ENCODE assay signal across 23 cellular contexts in the genomic region with DNA sequence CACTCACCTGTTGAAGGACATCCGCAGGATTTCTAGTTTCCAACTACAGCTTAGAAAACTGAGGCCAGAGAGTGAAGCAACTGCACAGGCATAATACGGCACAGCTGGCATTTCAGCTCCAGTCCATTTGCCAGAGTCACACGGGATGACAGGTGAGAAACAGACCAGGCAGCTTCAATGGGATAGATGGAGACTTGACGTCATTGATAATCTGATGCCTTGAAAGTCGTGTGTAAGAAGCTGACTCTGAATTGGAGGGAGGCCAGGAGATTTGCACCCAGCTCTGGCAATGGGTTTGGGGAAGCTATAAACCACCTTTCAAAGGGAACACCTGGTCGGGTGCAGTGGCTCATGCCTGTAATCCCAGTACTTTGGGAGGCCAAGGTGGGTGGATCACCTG. TPM values are rescaled to one million over a fixed set of nuclear protein-coding genes. Genes with fewer than 3 reads are reported as not detected.
DNase-seq lines count a peak whose midpoint lies in the region; ATAC-seq and TF ChIP-seq lines count a peak whose summit lies in the region.
"Had no signal": no experiment of that assay in that cellular context is flagged by ENCODE, and none has a peak within 500 bp of the region (broad histone marks: within the 10 kb centered on the region; RNA-seq: fewer than 3 reads in every experiment).

No MANE protein-coding gene starts in this region.

- CTCF ChIA-PET in HEK293 (lab: Yijun Ruan, JAX): interaction anchor here (0.7 kb wide), 1 partner anchor 20 kb away, joined by 3 read pairs; no protein-coding TSS in a partner anchor

- DNase-seq in NCI-H2107 treated with DMSO at 0.1 percent for 48 hours (lab: John Stamatoyannopoulos, UW; ENCODE audit: unreplicated experiment) (peak; percentile 41), NCI-H2107 (lab: John Stamatoyannopoulos, UW) (no peak), NCI-H2196 (lab: John Stamatoyannopoulos, UW; ENCODE audit: unreplicated experiment) (peak; percentile 60), SHP77 treated with DMSO at 0.1 percent for 48 hours (lab: John Stamatoyannopoulos, UW) (peak; percentile 61), T-helper 2 cell (no peak), upper lobe of right lung (no peak), SK-N-DZ (ENCODE audit: low spot score) (no peak)
- DNase-seq: 8988T, ACHN, BE2C, Calu3, H9, HFFc6, KBM-7, MG63, NCI-H1105 treated with DMSO at 0.1 percent for 48 hours, NCI-H146, NCI-H1930, NCI-H446 treated with DMSO at 0.1 percent for 48 hours, NCI-H69 had no signal

- H3K27ac ChIP-seq in HEK293 (ENCODE audit: extremely low read depth, low read depth, low read length) (no peak overlapping the region), upper lobe of right lung (no peak overlapping the region)
- H3K27ac ChIP-seq: RWPE1 had no signal

- no peak for ATAC-seq in upper lobe of right lung

- H3K4me1 ChIP-seq in HEK293 (ENCODE audit: control insufficient read depth, insufficient read depth, low read length): no peaks in the 10 kb centered on the region
- no peaks in the 10 kb centered on the region for H3K4me1 ChIP-seq in upper lobe of right lung
- H3K4me1 ChIP-seq: BE2C had no signal

- TF ChIP-seq CTCF in HEK293 (tag by site-specific recombination; IDR thresholded peaks at IDR 0.05) (no peak), upper lobe of right lung (IDR thresholded peaks at IDR 0.05) (no peak)

- H3K27me3 ChIP-seq in upper lobe of right lung: no peaks in the 10 kb centered on the region
- H3K27me3 ChIP-seq: BE2C, MG63 had no signal

- intact Hi-C loops in upper lobe of right lung (cut with DNase I): no loop called here

- H3K36me3 ChIP-seq in HEK293 (ENCODE audit: control insufficient read depth in 2 of 2, insufficient read depth in 1 of 2, low read length in 2 of 2): no peaks in the 10 kb centered on the region
- no peaks in the 10 kb centered on the region for H3K36me3 ChIP-seq in upper lobe of right lung
- H3K36me3 ChIP-seq: BE2C, MG63 had no signal

- no peak overlapping the region for H3K4me3 ChIP-seq in HEK293 (ENCODE audit: low read depth, low read length)
- H3K4me3 ChIP-seq in upper lobe of right lung: no peak overlapping the region
- H3K4me3 ChIP-seq: GM23338, MG63 had no signal

- H3K9me3 ChIP-seq in HEK293 (ENCODE audit: control insufficient read depth, insufficient read depth, low read depth, low read length) (no peaks in the 10 kb centered on the region), upper lobe of right lung (no peaks in the 10 kb centered on the region)
- H3K9me3 ChIP-seq: BE2C, MG63 had no signal

- POLR2A ChIA-PET in HEK293 (lab: Yijun Ruan, JAX): no interaction called here

TF ChIP-seq in HEK293, 187 proteins besides CTCF, POLR2A, EP300 and RAD21:
- peak; percentile 54; the same call in 1 of the 2 replicates for TF ChIP-seq SCRT2 (tag by site-specific recombination; IDR thresholded peaks at IDR 0.05)
- no peak for TF ChIP-seq ZFP37 (tag by site-specific recombination; IDR thresholded peaks at IDR 0.05)
- TF ChIP-seq, protein P1, sequence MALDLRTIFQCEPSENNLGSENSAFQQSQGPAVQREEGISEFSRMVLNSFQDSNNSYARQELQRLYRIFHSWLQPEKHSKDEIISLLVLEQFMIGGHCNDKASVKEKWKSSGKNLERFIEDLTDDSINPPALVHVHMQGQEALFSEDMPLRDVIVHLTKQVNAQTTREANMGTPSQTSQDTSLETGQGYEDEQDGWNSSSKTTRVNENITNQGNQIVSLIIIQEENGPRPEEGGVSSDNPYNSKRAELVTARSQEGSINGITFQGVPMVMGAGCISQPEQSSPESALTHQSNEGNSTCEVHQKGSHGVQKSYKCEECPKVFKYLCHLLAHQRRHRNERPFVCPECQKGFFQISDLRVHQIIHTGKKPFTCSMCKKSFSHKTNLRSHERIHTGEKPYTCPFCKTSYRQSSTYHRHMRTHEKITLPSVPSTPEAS (tag by site-specific recombination; IDR thresholded peaks at IDR 0.05): no peak

RNA-seq across cellular contexts. Expression of a gene that starts 12.4 kb away (rescaled TPM):
- 31.3 TPM for total RNA-seq in upper lobe of right lung
- polyA plus RNA-seq in SK-N-DZ (2014; cell fraction: cytosol; rRNA removed): 14.4 and 17.3 TPM in 2 replicates
- polyA plus RNA-seq in SK-N-DZ (2014; cell fraction: nucleus; rRNA removed): 33.4 and 46.5 TPM in 2 replicates

Comparison
In these comparisons a context has a peak if more than half of its experiments do, and no peak if none do; other contexts are left out.
1. DNase-seq: peak in NCI-H2107 treated with DMSO at 0.1 percent for 48 hours (single experiment), NCI-H2196 (single experiment) and SHP77 treated with DMSO at 0.1 percent for 48 hours (single experiment); none in NCI-H2107 (single experiment), T-helper 2 cell (0 of 5), upper lobe of right lung (single experiment) and SK-N-DZ (single experiment).